20 cellular contexts compared by ENCODE assay signal in the genomic region with DNA sequence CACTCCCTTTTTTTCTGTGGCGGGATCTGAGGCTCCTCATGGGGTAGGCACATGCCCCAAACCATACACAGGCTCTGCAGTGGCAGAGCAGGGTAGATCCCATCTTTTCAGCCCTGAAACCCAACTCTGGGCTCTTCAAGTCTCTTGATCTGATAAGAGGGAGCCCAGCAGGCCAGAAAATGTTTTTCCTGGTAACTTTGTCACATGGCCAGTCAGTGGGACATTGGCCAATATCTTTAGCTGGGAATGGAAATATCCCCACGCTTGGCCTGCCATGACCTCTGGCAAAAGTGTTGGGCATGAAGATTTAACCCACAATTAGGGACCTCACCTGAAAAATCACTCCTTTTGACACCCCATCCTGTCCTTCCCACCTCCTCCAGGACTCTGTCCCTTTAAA. TPM values are rescaled to one million over a fixed set of nuclear protein-coding genes. Genes with fewer than 3 reads are reported as not detected.
"Had no signal": no experiment of that assay in that cellular context is flagged by ENCODE, and none has a peak within 500 bp of the region (broad histone marks: within the 10 kb centered on the region; RNA-seq: fewer than 3 reads in every experiment).

No MANE protein-coding gene starts in this region.

- H3K9me3 ChIP-seq: esophagus muscularis mucosa, neutrophil, psoas muscle, suprapubic skin, upper lobe of left lung had no signal

- H3K4me3 ChIP-seq: esophagus muscularis mucosa, psoas muscle, suprapubic skin, upper lobe of left lung had no signal

- DNase-seq: activated CD4-positive, alpha-beta T cell treated with anti-CD3 and anti-CD28 coated beads, Interleukin-2, amount 10 ng/mL, durations not matched to agents 7 days and 5 days; activated CD4-positive, CD25-positive, alpha-beta regulatory T cell; activated naive CD4-positive, alpha-beta T cell treated with anti-CD3 and anti-CD28 coated beads, Interleukin-2, amount 10 ng/mL, durations not matched to agents 7 days and 5 days; activated T-cell treated with anti-CD3 and anti-CD28 coated beads for 4 hours; cerebellar nuclear complex; dermis blood vessel endothelial cell; left colon; mammary epithelial cell; naive thymus-derived CD4-positive, alpha-beta T cell; stimulated activated CD4-positive, alpha-beta T cell treated with anti-CD3 and anti-CD28 coated beads, Interleukin-2, amount 100 ng/mL, for 48 hours; stimulated activated naive CD4-positive, alpha-beta T cell treated with Interleukin-2 at 50 U/mL for 16 hours; T-helper 17 cell had no signal

- H3K27ac ChIP-seq: esophagus muscularis mucosa, neutrophil, psoas muscle, suprapubic skin had no signal

- H3K27me3 ChIP-seq: esophagus muscularis mucosa, suprapubic skin, upper lobe of left lung had no signal

- ATAC-seq: activated T-helper 17 cell treated with anti-CD3 and anti-CD28 coated beads, Interleukin-2, amount 50 U/mL, for 72 hours; left colon; naive thymus-derived CD4-positive, alpha-beta T cell; psoas muscle; T-helper 17 cell had no signal

- H3K36me3 ChIP-seq: neutrophil, suprapubic skin, upper lobe of left lung had no signal

- H3K4me1 ChIP-seq: esophagus muscularis mucosa, psoas muscle had no signal

RNA-seq across cellular contexts. Expression of a gene that starts 8.1 kb away (rescaled TPM):
- total RNA-seq: activated CD4-positive, alpha-beta T cell treated with anti-CD3 and anti-CD28 coated beads, Interleukin-2, amount 10 ng/mL, durations not matched to agents 7 days and 5 days; dermis blood vessel endothelial cell; mononuclear cell had no signal
- polyA plus RNA-seq: naive thymus-derived CD4-positive, alpha-beta T cell had no signal

RNA-seq across cellular contexts. Expression of a gene that starts 9.4 kb away (rescaled TPM):
- total RNA-seq: activated CD4-positive, alpha-beta T cell treated with anti-CD3 and anti-CD28 coated beads, Interleukin-2, amount 10 ng/mL, durations not matched to agents 7 days and 5 days; activated CD8-positive, alpha-beta memory T cell treated with anti-CD3 and anti-CD28 coated beads for 36 hours; activated T-helper 17 cell treated with anti-CD3 and anti-CD28 coated beads, Interleukin-2, amount 50 U/mL, for 72 hours; dermis blood vessel endothelial cell; esophagus muscularis mucosa; mammary epithelial cell; mononuclear cell; naive thymus-derived CD4-positive, alpha-beta T cell; psoas muscle; T-helper 17 cell had no signal
- polyA plus RNA-seq: mammary epithelial cell; naive thymus-derived CD4-positive, alpha-beta T cell; psoas muscle had no signal
